13 cellular contexts compared by ENCODE assay signal in genomic region chr7:158706273-158706704, GRCh38. TPM values are rescaled to one million over a fixed set of nuclear protein-coding genes. Genes with fewer than 3 reads are reported as not detected.
DNase-seq lines count a peak whose midpoint lies in the region; ATAC-seq and TF ChIP-seq lines count a peak whose summit lies in the region.
"Had no signal": no experiment of that assay in that cellular context is flagged by ENCODE, and none has a peak within 500 bp of the region (broad histone marks: within the 10 kb centered on the region; RNA-seq: fewer than 3 reads in every experiment).

No MANE protein-coding gene starts in this region.

- peaks cover 22% of the 10 kb centered on the region for H3K36me3 Mint-ChIP-seq in stimulated activated naive CD8-positive, alpha-beta T cell treated with anti-CD3 and anti-CD28 coated beads, Interleukin-15, Interleukin-2, amounts not matched to agents 100 ng/mL and 50 ng/mL, for 24 hours (ENCODE audit: low read depth)
- peaks cover 16% of the 10 kb centered on the region for H3K36me3 Mint-ChIP-seq in endothelial cell (ENCODE audit: low read depth, unreplicated experiment)

- ATAC-seq in stimulated activated naive CD8-positive, alpha-beta T cell treated with anti-CD3 and anti-CD28 coated beads, Interleukin-15, Interleukin-2, amounts not matched to agents 100 U/mL and 50 U/mL, for 24 hours = no peak
- ATAC-seq in HG02981 (IDR thresholded peaks at IDR 0.05; ENCODE audit: unreplicated experiment) (no peak), GM19328 (IDR thresholded peaks at IDR 0.05; ENCODE audit: unreplicated experiment) (no peak)

- H2AFZ ChIP-seq in PC-9 = no peak overlapping the region

- intact Hi-C loops in PC-9 (cut with micrococcal nuclease; ENCODE audit: unreplicated experiment) = no loop called here

- H3K79me2 ChIP-seq in PC-9 (ENCODE audit: low read depth) = peaks cover 41% of the 10 kb centered on the region

- no peaks in the 10 kb centered on the region for H3K9me3 Mint-ChIP-seq in stimulated activated naive CD8-positive, alpha-beta T cell treated with anti-CD3 and anti-CD28 coated beads, Interleukin-15, Interleukin-2, amounts not matched to agents 100 ng/mL and 50 ng/mL, for 24 hours
- H3K9me3 Mint-ChIP-seq in endothelial cell (ENCODE audit: unreplicated experiment) = no peaks in the 10 kb centered on the region

- peaks cover 41% of the 10 kb centered on the region for H3K4me1 Mint-ChIP-seq in stimulated activated naive CD8-positive, alpha-beta T cell treated with anti-CD3 and anti-CD28 coated beads, Interleukin-15, Interleukin-2, amounts not matched to agents 100 ng/mL and 50 ng/mL, for 24 hours (ENCODE audit: low read depth)
- H3K4me1 Mint-ChIP-seq in endothelial cell (ENCODE audit: unreplicated experiment) = peaks cover 16% of the 10 kb centered on the region

- H3K9me2 ChIP-seq in PC-9 (ENCODE audit: insufficient read depth) = no peaks in the 10 kb centered on the region

- peak overlapping the region; percentile 70; the same call in 1 of the 2 replicates for H3K4me3 ChIP-seq in PC-9
- H3K4me3 ChIP-seq: cardiac muscle cell had no signal

- CTCF ChIA-PET in PC-9 (lab: Charles Lee) = no interaction called here

- peaks cover 45% of the 10 kb centered on the region for H3K4me1 ChIP-seq in PC-9 (replicated peaks; ENCODE audit: insufficient read depth)

- POLR2A ChIA-PET in PC-9 (lab: Charles Lee; ENCODE audit: unreplicated experiment) = no interaction called here

- peaks cover 20% of the 10 kb centered on the region for H3F3A ChIP-seq in PC-9 (ENCODE audit: insufficient read depth, low read depth)

- peak overlapping the region; percentile 78 for H3K4me2 ChIP-seq in PC-9

- no peak overlapping the region for H3K27ac Mint-ChIP-seq in stimulated activated naive CD8-positive, alpha-beta T cell treated with anti-CD3 and anti-CD28 coated beads, Interleukin-15, Interleukin-2, amounts not matched to agents 100 ng/mL and 50 ng/mL, for 24 hours
- H3K27ac Mint-ChIP-seq in endothelial cell (ENCODE audit: unreplicated experiment) = no peak overlapping the region

- H3K4me3 Mint-ChIP-seq in stimulated activated naive CD8-positive, alpha-beta T cell treated with anti-CD3 and anti-CD28 coated beads, Interleukin-15, Interleukin-2, amounts not matched to agents 100 ng/mL and 50 ng/mL, for 24 hours = peak overlapping the region; percentile 49
- peak overlapping the region; percentile 60 for H3K4me3 Mint-ChIP-seq in endothelial cell (ENCODE audit: unreplicated experiment)

- no TSS peak for BruUV-seq in PC-9 (replicated peaks; lab: Mats Ljungman, UMichigan)

- H3K27me3 Mint-ChIP-seq in stimulated activated naive CD8-positive, alpha-beta T cell treated with anti-CD3 and anti-CD28 coated beads, Interleukin-15, Interleukin-2, amounts not matched to agents 100 ng/mL and 50 ng/mL, for 24 hours = no peaks in the 10 kb centered on the region
- H3K27me3 Mint-ChIP-seq in endothelial cell (ENCODE audit: unreplicated experiment) = peaks cover 9% of the 10 kb centered on the region

- H3K27me3 ChIP-seq in PC-9 (ENCODE audit: insufficient read depth, low read depth) = no peaks in the 10 kb centered on the region
- H3K27me3 ChIP-seq: cardiac muscle cell, stomach had no signal

- TF ChIP-seq CTCF in PC-9 (conservative IDR thresholded peaks at IDR 0.05) (no peak), endothelial cell (IDR thresholded peaks at IDR 0.05; ENCODE audit: unreplicated experiment) (no peak)

- H3K36me3 ChIP-seq in PC-9 (ENCODE audit: low read depth) = peaks cover 13% of the 10 kb centered on the region; the same call in 1 of the 2 replicates
- H3K36me3 ChIP-seq: cardiac muscle cell had no signal

- H3K27ac ChIP-seq in PC-9 = no peak overlapping the region
- H3K27ac ChIP-seq: cardiac muscle cell had no signal

- no peaks in the 10 kb centered on the region for H4K20me1 ChIP-seq in PC-9 (ENCODE audit: insufficient read depth)

- H3K9me3 ChIP-seq in PC-9 (ENCODE audit: insufficient read depth, low read depth) = no peaks in the 10 kb centered on the region

- DNase-seq in stimulated activated naive CD8-positive, alpha-beta T cell treated with anti-CD3 and anti-CD28 coated beads, Interleukin-15, Interleukin-2, amounts not matched to agents 100 U/mL and 50 U/mL, for 24 hours = no peak
- DNase-seq in PC-9 = no peak
- no peak for DNase-seq in endothelial cell (ENCODE audit: low spot score)
- DNase-seq in kidney tubule cell (ENCODE audit: low spot score) = no peak
- DNase-seq in COLO829 (ENCODE audit: low spot score) = no peak
- DNase-seq: activated CD8-positive, alpha-beta memory T cell treated with anti-CD3 and anti-CD28 coated beads, Interleukin-2, amount 50 U/mL, for 48 hours; mesendoderm; stimulated activated CD4-positive, alpha-beta T cell treated with anti-CD3 and anti-CD28 coated beads, Interleukin-2, amount 100 ng/mL, for 48 hours; stomach had no signal

RNA-seq across cellular contexts. Expression of gene NCAPG2, which starts 1.7 kb away (rescaled TPM):
- total RNA-seq in PC-9 (2021) (99.5 and 124 TPM in 2 replicates), endothelial cell (ENCODE audit: unreplicated experiment) (25.6 TPM)
